ENCODE assay signal across 14 cellular contexts in the genomic region with DNA sequence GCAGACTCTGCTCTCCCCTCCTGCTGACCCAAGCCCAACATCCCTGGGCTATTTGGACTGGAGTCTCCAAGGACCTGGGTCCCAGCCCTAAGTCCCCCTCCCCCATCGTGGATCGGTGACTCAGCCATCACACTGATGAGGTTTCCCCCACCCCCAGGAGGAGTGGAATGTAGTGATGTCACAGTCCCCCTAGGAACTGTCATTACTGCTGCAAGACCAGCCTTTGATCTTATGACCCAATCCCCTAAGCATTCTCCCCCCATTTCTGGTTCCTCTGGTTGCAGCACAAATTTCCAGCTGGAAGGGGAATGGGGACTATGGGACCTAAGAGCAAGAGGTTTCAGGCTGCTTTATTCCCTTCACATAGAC.
A peak's percentile ranks its signal among the peaks of the same experiment; 100 is the strongest.
DNase-seq lines count a peak whose midpoint lies in the region; ATAC-seq and TF ChIP-seq lines count a peak whose summit lies in the region.
"Had no signal": no experiment of that assay in that cellular context is flagged by ENCODE, and none has a peak within 500 bp of the region (broad histone marks: within the 10 kb centered on the region; RNA-seq: fewer than 3 reads in every experiment).

No MANE protein-coding gene starts in this region.

- no peaks in the 10 kb centered on the region for H3K9me3 Mint-ChIP-seq in activated CD8-positive, alpha-beta T cell treated with anti-CD3 and anti-CD28 coated beads for 36 hours
- no peaks in the 10 kb centered on the region for H3K9me3 Mint-ChIP-seq in activated CD8-positive, alpha-beta T cell treated with anti-CD3 and anti-CD28 coated beads, Interleukin-2, amount 10 ng/mL, durations not matched to agents 7 days and 5 days (ENCODE audit: insufficient read depth)
- H3K9me3 Mint-ChIP-seq in stimulated activated naive B cell treated with anti-CD40 and anti-IgM and Interleukin-4, amounts not matched to agents 10 μg/mL and 1 μg/mL and 100 μg/mL, for 72 hours, result no peaks in the 10 kb centered on the region
- H3K9me3 Mint-ChIP-seq: T-helper 2 cell treated with Interferon-gamma antibody and Interleukin-4, amounts not matched to agents 5 μg/mL and 100 μg/mL, for 36 hours had no signal

- H3K36me3 Mint-ChIP-seq in activated CD8-positive, alpha-beta T cell treated with anti-CD3 and anti-CD28 coated beads for 36 hours (ENCODE audit: low read depth), result no peaks in the 10 kb centered on the region
- no peaks in the 10 kb centered on the region for H3K36me3 Mint-ChIP-seq in activated CD8-positive, alpha-beta T cell treated with anti-CD3 and anti-CD28 coated beads, Interleukin-2, amount 10 ng/mL, durations not matched to agents 7 days and 5 days (ENCODE audit: low read depth)
- no peaks in the 10 kb centered on the region for H3K36me3 Mint-ChIP-seq in stimulated activated naive B cell treated with anti-CD40 and anti-IgM and Interleukin-4, amounts not matched to agents 10 μg/mL and 1 μg/mL and 100 μg/mL, for 72 hours

- no peak overlapping the region for H3K4me3 ChIP-seq in fibroblast of the aortic adventitia (ENCODE audit: low read depth, low read length)
- no peak overlapping the region for H3K4me3 ChIP-seq in testis
- H3K4me3 ChIP-seq: left lung, ovary had no signal

- H3K4me1 Mint-ChIP-seq in activated CD8-positive, alpha-beta T cell treated with anti-CD3 and anti-CD28 coated beads for 36 hours (ENCODE audit: low read depth), result peaks cover 16% of the 10 kb centered on the region
- H3K4me1 Mint-ChIP-seq in activated CD8-positive, alpha-beta T cell treated with anti-CD3 and anti-CD28 coated beads, Interleukin-2, amount 10 ng/mL, durations not matched to agents 7 days and 5 days (ENCODE audit: low read depth), result peaks cover 12% of the 10 kb centered on the region
- H3K4me1 Mint-ChIP-seq in stimulated activated naive B cell treated with anti-CD40 and anti-IgM and Interleukin-4, amounts not matched to agents 10 μg/mL and 1 μg/mL and 100 μg/mL, for 72 hours, result peaks cover 0 to 14% of the 10 kb centered on the region in 2 donors

- H3K4me3 Mint-ChIP-seq in activated CD8-positive, alpha-beta T cell treated with anti-CD3 and anti-CD28 coated beads for 36 hours, result no peak overlapping the region
- no peak overlapping the region for H3K4me3 Mint-ChIP-seq in activated CD8-positive, alpha-beta T cell treated with anti-CD3 and anti-CD28 coated beads, Interleukin-2, amount 10 ng/mL, durations not matched to agents 7 days and 5 days
- no peak overlapping the region for H3K4me3 Mint-ChIP-seq in stimulated activated naive B cell treated with anti-CD40 and anti-IgM and Interleukin-4, amounts not matched to agents 10 μg/mL and 1 μg/mL and 100 μg/mL, for 72 hours
- H3K4me3 Mint-ChIP-seq: T-helper 2 cell treated with Interferon-gamma antibody and Interleukin-4, amounts not matched to agents 5 μg/mL and 100 μg/mL, for 36 hours had no signal

- no peaks in the 10 kb centered on the region for H3K9me3 ChIP-seq in testis
- H3K9me3 ChIP-seq: left lung, ovary had no signal

- no peaks in the 10 kb centered on the region for H3K27me3 ChIP-seq in testis
- H3K27me3 ChIP-seq: left lung, ovary had no signal

- WGBS in testis, 2 donors, result 28 to 73% methylated on average over 2 of the region's 2 CpGs

- intact Hi-C loops in activated CD8-positive, alpha-beta T cell treated with anti-CD3 and anti-CD28 coated beads for 36 hours (cut with micrococcal nuclease), result no loop called here
- intact Hi-C loops in testis (cut with DNase I; ENCODE audit: low total_unique reads), result no loop called here

- H3K27ac Mint-ChIP-seq in activated CD8-positive, alpha-beta T cell treated with anti-CD3 and anti-CD28 coated beads for 36 hours, result no peak overlapping the region
- H3K27ac Mint-ChIP-seq in activated CD8-positive, alpha-beta T cell treated with anti-CD3 and anti-CD28 coated beads, Interleukin-2, amount 10 ng/mL, durations not matched to agents 7 days and 5 days, result no peak overlapping the region
- H3K27ac Mint-ChIP-seq in stimulated activated naive B cell treated with anti-CD40 and anti-IgM and Interleukin-4, amounts not matched to agents 10 μg/mL and 1 μg/mL and 100 μg/mL, for 72 hours, result peak overlapping the region; percentile 47
- H3K27ac Mint-ChIP-seq: T-helper 2 cell treated with Interferon-gamma antibody and Interleukin-4, amounts not matched to agents 5 μg/mL and 100 μg/mL, for 36 hours had no signal

- no peaks in the 10 kb centered on the region for H3K36me3 ChIP-seq in testis (ENCODE audit: low read depth, missing control alignments)
- H3K36me3 ChIP-seq: left lung, ovary had no signal

- peak; percentile 13 for DNase-seq in activated CD8-positive, alpha-beta T cell treated with anti-CD3 and anti-CD28 coated beads for 36 hours
- no peak for DNase-seq in activated CD8-positive, alpha-beta T cell treated with anti-CD3 and anti-CD28 coated beads, Interleukin-2, amount 10 ng/mL, durations not matched to agents 7 days and 5 days
- DNase-seq in RPMI7951 (ENCODE audit: low read depth) (peak; percentile 47), fibroblast of the aortic adventitia (ENCODE audit: low read depth) (peak; percentile 49), DMS79 treated with DMSO at 0.1 percent for 48 hours (lab: John Stamatoyannopoulos, UW) (no peak), testis (no peak)
- DNase-seq in stimulated activated naive B cell treated with anti-CD40 and anti-IgM and Interleukin-4, amounts not matched to agents 10 μg/mL and 1 μg/mL and 100 μg/mL, for 72 hours, result no peak
- DNase-seq: left lung, NCI-H2081 treated with DMSO at 0.1 percent for 48 hours, ovary had no signal

- no peak overlapping the region for H3K27ac ChIP-seq in testis
- H3K27ac ChIP-seq: KMS-11, left lung, ovary had no signal

- H3K27me3 Mint-ChIP-seq in activated CD8-positive, alpha-beta T cell treated with anti-CD3 and anti-CD28 coated beads for 36 hours, result no peaks in the 10 kb centered on the region
- H3K27me3 Mint-ChIP-seq in activated CD8-positive, alpha-beta T cell treated with anti-CD3 and anti-CD28 coated beads, Interleukin-2, amount 10 ng/mL, durations not matched to agents 7 days and 5 days (ENCODE audit: low read depth), result peaks cover 11% of the 10 kb centered on the region
- peaks cover 12 to 15% of the 10 kb centered on the region in 2 donors for H3K27me3 Mint-ChIP-seq in stimulated activated naive B cell treated with anti-CD40 and anti-IgM and Interleukin-4, amounts not matched to agents 10 μg/mL and 1 μg/mL and 100 μg/mL, for 72 hours

- no peak for ATAC-seq in activated CD8-positive, alpha-beta T cell treated with anti-CD3 and anti-CD28 coated beads for 36 hours
- no peak for ATAC-seq in activated CD8-positive, alpha-beta T cell treated with anti-CD3 and anti-CD28 coated beads, Interleukin-2, amount 10 ng/mL, durations not matched to agents 7 days and 5 days
- no peak for ATAC-seq in stimulated activated naive B cell treated with anti-CD40 and anti-IgM and Interleukin-4, amounts not matched to agents 10 μg/mL and 1 μg/mL and 100 μg/mL, for 72 hours (replicated peaks)
- ATAC-seq in activated CD4-positive, CD25-positive, alpha-beta regulatory T cell treated with anti-CD3 and anti-CD28 coated beads, Interleukin-2, amount 50 U/mL, for 24 hours, result no peak
- ATAC-seq: esophagus mucosa, left lung had no signal

- CTCF ChIA-PET in activated CD8-positive, alpha-beta T cell treated with anti-CD3 and anti-CD28 coated beads for 36 hours (lab: Charles Lee), result interaction anchor here (0.6 to 2.2 kb wide), 2 partner anchors 26 to 351 kb away, joined by 3 to 11 read pairs; no protein-coding TSS in a partner anchor
- CTCF ChIA-PET in activated CD8-positive, alpha-beta T cell treated with anti-CD3 and anti-CD28 coated beads, Interleukin-2, amount 10 ng/mL, durations not matched to agents 7 days and 5 days (lab: Charles Lee), result interaction anchor here (0.9 kb wide), 1 partner anchor 26 kb away, joined by 3 read pairs; no protein-coding TSS in a partner anchor

- no peak for TF ChIP-seq POLR2A in testis (IDR thresholded peaks at IDR 0.05)

- no peaks in the 10 kb centered on the region for H3K4me1 ChIP-seq in testis
- H3K4me1 ChIP-seq: left lung had no signal

- no peak for TF ChIP-seq CTCF in activated CD8-positive, alpha-beta T cell treated with anti-CD3 and anti-CD28 coated beads for 36 hours (IDR thresholded peaks at IDR 0.05)
- TF ChIP-seq CTCF in fibroblast of the aortic adventitia (IDR thresholded peaks at IDR 0.05; ENCODE audit: insufficient read depth, low read length) (no peak), testis (IDR thresholded peaks at IDR 0.05) (no peak)

- POLR2A ChIA-PET in activated CD8-positive, alpha-beta T cell treated with anti-CD3 and anti-CD28 coated beads for 36 hours (lab: Charles Lee), result no interaction called here
- POLR2A ChIA-PET in activated CD8-positive, alpha-beta T cell treated with anti-CD3 and anti-CD28 coated beads, Interleukin-2, amount 10 ng/mL, durations not matched to agents 7 days and 5 days (lab: Charles Lee), result no interaction called here

Comparison
In these comparisons a context has a peak if more than half of its experiments do, and no peak if none do; other contexts are left out.
1. DNase-seq: peak in activated CD8-positive, alpha-beta T cell treated with anti-CD3 and anti-CD28 coated beads for 36 hours (single experiment), RPMI7951 (single experiment) and fibroblast of the aortic adventitia (single experiment); none in activated CD8-positive, alpha-beta T cell treated with anti-CD3 and anti-CD28 coated beads, Interleukin-2, amount 10 ng/mL, durations not matched to agents 7 days and 5 days (single experiment), stimulated activated naive B cell treated with anti-CD40 and anti-IgM and Interleukin-4, amounts not matched to agents 10 μg/mL and 1 μg/mL and 100 μg/mL, for 72 hours (single experiment), DMS79 treated with DMSO at 0.1 percent for 48 hours (single experiment) and testis (single experiment).